In genomic region chr17:32319548-32319905, GRCh38 we compare ENCODE assay signal across 7 cellular contexts. TPM values are rescaled to one million over a fixed set of nuclear protein-coding genes. Genes with fewer than 3 reads are reported as not detected.
A peak's percentile ranks its signal among the peaks of the same experiment; 100 is the strongest.
DNase-seq lines count a peak whose midpoint lies in the region; ATAC-seq and TF ChIP-seq lines count a peak whose summit lies in the region.

No MANE protein-coding gene starts in this region.

- POLR2A ChIA-PET in activated CD8-positive, alpha-beta T cell treated with anti-CD3 and anti-CD28 coated beads for 36 hours (lab: Charles Lee), result interaction anchor here (0.9 kb wide), 1 partner anchor 9 kb away, joined by 3 read pairs; no protein-coding TSS in a partner anchor

- H3K27ac ChIP-seq in effector memory CD4-positive, alpha-beta T cell (ENCODE audit: insufficient read depth, low read length, poor library complexity, severe bottlenecking), result no peak overlapping the region

- no peaks in the 10 kb centered on the region for H3K36me3 Mint-ChIP-seq in activated CD8-positive, alpha-beta T cell treated with anti-CD3 and anti-CD28 coated beads for 36 hours (ENCODE audit: low read depth)
- H3K36me3 Mint-ChIP-seq in mesothelial cell of epicardium, result no peaks in the 10 kb centered on the region

- H3K27me3 ChIP-seq in effector memory CD4-positive, alpha-beta T cell (replicated peaks; ENCODE audit: control insufficient read depth, insufficient read depth, low read length, poor library complexity, severe bottlenecking), result no peaks in the 10 kb centered on the region

- CTCF ChIA-PET in activated CD8-positive, alpha-beta T cell treated with anti-CD3 and anti-CD28 coated beads for 36 hours (lab: Charles Lee), result interaction anchor here (0.6 to 3.1 kb wide), 18 partner anchors 9 to 187 kb away, joined by 3 to 15 read pairs (median 6); no protein-coding TSS in a partner anchor

- H3K9me3 ChIP-seq in effector memory CD4-positive, alpha-beta T cell (ENCODE audit: control insufficient read depth, low read length), result no peaks in the 10 kb centered on the region

- no peak overlapping the region for H3K27ac Mint-ChIP-seq in activated CD8-positive, alpha-beta T cell treated with anti-CD3 and anti-CD28 coated beads for 36 hours
- H3K27ac Mint-ChIP-seq in mesothelial cell of epicardium, result no peak overlapping the region

- H3K36me3 ChIP-seq in effector memory CD4-positive, alpha-beta T cell (ENCODE audit: control insufficient read depth, insufficient read depth, low read length), result no peaks in the 10 kb centered on the region

- H3K4me1 ChIP-seq in effector memory CD4-positive, alpha-beta T cell (ENCODE audit: control insufficient read depth, insufficient read depth, low read length, poor library complexity, severe bottlenecking), result peaks cover 10% of the 10 kb centered on the region

- H3K9me3 Mint-ChIP-seq in activated CD8-positive, alpha-beta T cell treated with anti-CD3 and anti-CD28 coated beads for 36 hours, result no peaks in the 10 kb centered on the region
- no peaks in the 10 kb centered on the region for H3K9me3 Mint-ChIP-seq in mesothelial cell of epicardium

- H3K4me1 Mint-ChIP-seq in activated CD8-positive, alpha-beta T cell treated with anti-CD3 and anti-CD28 coated beads for 36 hours (ENCODE audit: low read depth), result peaks cover 17% of the 10 kb centered on the region
- H3K4me1 Mint-ChIP-seq in mesothelial cell of epicardium, result peaks cover 2% of the 10 kb centered on the region

- intact Hi-C loops in activated CD8-positive, alpha-beta T cell treated with anti-CD3 and anti-CD28 coated beads for 36 hours (cut with micrococcal nuclease), result no loop called here

- peak; percentile 44 for DNase-seq in NCI-H774 (lab: John Stamatoyannopoulos, UW)
- peak; percentile 86 for DNase-seq in activated CD8-positive, alpha-beta T cell treated with anti-CD3 and anti-CD28 coated beads for 36 hours
- DNase-seq in effector memory CD4-positive, alpha-beta T cell, result peak; percentile 44 to 57 (median 49)
- DNase-seq in mesothelial cell of epicardium (ENCODE audit: low spot score in 2 of 2, unreplicated experiment in 2 of 2), result peak; percentile 42 to 81
- DNase-seq in stimulated activated CD8-positive, alpha-beta memory T cell treated with anti-CD3 and anti-CD28 coated beads, Interleukin-4, amount 100 ng/mL, for 48 hours, result peak; percentile 93

- ATAC-seq in HG02885 (IDR thresholded peaks at IDR 0.05; ENCODE audit: poor library complexity, unreplicated experiment), result peak; percentile 59
- ATAC-seq in activated CD8-positive, alpha-beta T cell treated with anti-CD3 and anti-CD28 coated beads for 36 hours, result peak; percentile 95

- H3K4me3 ChIP-seq in GM12875 (ENCODE audit: low read depth, low read length), result no peak overlapping the region
- no peak overlapping the region for H3K4me3 ChIP-seq in effector memory CD4-positive, alpha-beta T cell (ENCODE audit: insufficient read depth, low read depth, low read length, poor library complexity, severe bottlenecking)

- TF ChIP-seq CTCF in GM12875 (IDR thresholded peaks at IDR 0.05; ENCODE audit: borderline replicate concordance, insufficient read depth, low read depth, low read length) (peak; percentile 98), mesothelial cell of epicardium (IDR thresholded peaks at IDR 0.05; ENCODE audit: unreplicated experiment) (peak; percentile 82)
- peak; percentile 97 for TF ChIP-seq CTCF in activated CD8-positive, alpha-beta T cell treated with anti-CD3 and anti-CD28 coated beads for 36 hours (IDR thresholded peaks at IDR 0.05)

- H3K4me3 Mint-ChIP-seq in activated CD8-positive, alpha-beta T cell treated with anti-CD3 and anti-CD28 coated beads for 36 hours, result peak overlapping the region; percentile 61
- H3K4me3 Mint-ChIP-seq in mesothelial cell of epicardium, result no peak overlapping the region

- H3K27me3 Mint-ChIP-seq in activated CD8-positive, alpha-beta T cell treated with anti-CD3 and anti-CD28 coated beads for 36 hours, result peaks cover 12% of the 10 kb centered on the region
- H3K27me3 Mint-ChIP-seq in mesothelial cell of epicardium (ENCODE audit: low read depth), result peaks cover 13% of the 10 kb centered on the region

RNA-seq across cellular contexts. Expression of gene C17orf75, which starts 22.4 kb away (rescaled TPM):
- total RNA-seq in activated CD8-positive, alpha-beta T cell treated with anti-CD3 and anti-CD28 coated beads for 36 hours, result 10 to 100 TPM; 30.8 to 32.7 TPM
- total RNA-seq in mesothelial cell of epicardium, result 31.4 to 34.3 TPM (median 32.1 TPM) in 3 replicates

RNA-seq across cellular contexts. Expression of gene ZNF207, which starts 30.4 kb away (rescaled TPM):
- total RNA-seq in activated CD8-positive, alpha-beta T cell treated with anti-CD3 and anti-CD28 coated beads for 36 hours, result 100 to 1,000 TPM; 189 to 201 TPM
- 221 to 240 TPM (median 231 TPM) in 3 replicates for total RNA-seq in mesothelial cell of epicardium

RNA-seq across cellular contexts. Expression of gene RHBDL3, which starts 53.9 kb away (rescaled TPM):
- total RNA-seq in activated CD8-positive, alpha-beta T cell treated with anti-CD3 and anti-CD28 coated beads for 36 hours, result under 1 TPM in 1 of 2 experiments, not detected in 1; 0.11 TPM
- 1.1 to 1.2 TPM (median 1.2 TPM) in 3 replicates for total RNA-seq in mesothelial cell of epicardium
